Comparison of ENCODE assay signal across 8 cellular contexts in the genomic region with DNA sequence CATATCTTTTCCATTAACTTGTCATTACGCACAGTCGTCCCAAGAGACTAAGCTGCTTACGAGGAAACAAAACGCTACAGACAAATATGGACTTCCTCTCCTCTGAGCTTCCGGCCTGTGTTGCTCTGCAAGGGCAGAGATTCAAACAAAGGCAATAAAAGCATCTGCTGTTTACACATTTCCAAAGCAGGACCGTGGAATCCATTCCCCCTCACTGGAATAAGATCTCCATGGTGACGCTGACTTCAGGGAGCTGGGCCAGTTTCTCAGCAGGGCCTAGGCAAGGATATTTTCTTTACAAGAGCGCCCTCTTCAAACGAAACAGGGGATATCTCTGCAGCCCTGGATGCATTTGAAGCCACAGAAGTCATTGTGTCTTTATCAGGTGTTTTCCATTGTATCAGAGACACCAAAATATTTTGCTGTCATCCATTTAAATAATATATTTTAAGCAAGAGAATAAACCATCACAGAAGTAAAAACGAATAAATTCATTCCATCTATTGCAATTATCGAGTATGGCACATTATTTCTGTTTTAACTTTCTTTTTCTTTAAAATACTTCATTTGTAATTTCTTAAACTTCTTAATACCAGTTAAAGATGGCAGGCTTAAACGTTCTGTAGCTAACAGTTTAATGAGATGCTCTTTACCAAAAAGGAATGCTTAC.
DNase-seq lines count a peak whose midpoint lies in the region; ATAC-seq, FAIRE-seq and TF ChIP-seq lines count a peak whose summit lies in the region.

No MANE protein-coding gene starts in this region.

- H3K36me3 ChIP-seq in IMR-90 (ENCODE audit: control insufficient read depth, insufficient read depth, low read length) (no peaks in the 10 kb centered on the region), PC-3 (ENCODE audit: low read depth, low read length) (no peaks in the 10 kb centered on the region), endothelial cell of umbilical vein (ENCODE audit: control insufficient read depth in 2 of 2, extremely low read depth in 1 of 2, insufficient read depth in 2 of 2, low read length in 2 of 2) (no peaks in the 10 kb centered on the region), mesenchymal stem cell (ENCODE audit: control insufficient read depth in 1 of 2, insufficient read depth in 2 of 2, low read depth in 1 of 2, low read length in 2 of 2) (no peaks in the 10 kb centered on the region)

- H3K23ac ChIP-seq in IMR-90 (ENCODE audit: low read depth, low read length): no peak overlapping the region
- no peak overlapping the region for H3K23ac ChIP-seq in mesenchymal stem cell (ENCODE audit: low read length in 2 of 2)

- intact Hi-C loops in IMR-90 (cut with micrococcal nuclease): loop anchor here (1.0 to 10.0 kb wide), 5 partner anchors 135 to 779 kb away; a partner anchor contains a TSS
- intact Hi-C loops in PC-3 (cut with micrococcal nuclease): no loop called here
- intact Hi-C loops in endothelial cell of umbilical vein (cut with micrococcal nuclease): loop anchor here (1.0 to 10.0 kb wide), 4 partner anchors 116 to 739 kb away; no protein-coding TSS in a partner anchor

- H3K56ac ChIP-seq in IMR-90 (ENCODE audit: extremely low read depth, insufficient read depth, low read length): no peak overlapping the region

- H3K79me1 ChIP-seq in IMR-90 (ENCODE audit: low read depth in 1 of 2, low read length in 2 of 2) (no peaks in the 10 kb centered on the region), mesenchymal stem cell (replicated peaks; ENCODE audit: low read length, poor library complexity, severe bottlenecking) (no peaks in the 10 kb centered on the region)

- WGBS in IMR-90 (ENCODE audit: extremely low coverage in 2 of 2, insufficient read length in 1 of 2), 2 experiments: 6% methylated on average over 3 of the region's 12 CpGs; no CpG with 5 or more reads in 1 of the 2 experiments
- WGBS in mesenchymal stem cell: 25% methylated on average over 8 of the region's 12 CpGs

- no peak overlapping the region for H2AK9ac ChIP-seq in IMR-90 (replicated peaks; ENCODE audit: low read depth, low read length, poor library complexity)

- no peak overlapping the region for H2AK5ac ChIP-seq in IMR-90 (ENCODE audit: low read depth, low read length)
- H2AK5ac ChIP-seq in mesenchymal stem cell (ENCODE audit: low read length, severe bottlenecking): no peak overlapping the region

- BruUV-seq in IMR-90 (replicated peaks; lab: Mats Ljungman, UMichigan) (no TSS peak), PC-3 (replicated peaks; lab: Mats Ljungman, UMichigan) (no TSS peak), endothelial cell of umbilical vein (replicated peaks; lab: Mats Ljungman, UMichigan) (no TSS peak)

- CTCF ChIA-PET in IMR-90 (lab: Yijun Ruan, JAX): interaction anchor here (0.6 to 1.6 kb wide), 7 partner anchors 9 to 323 kb away, joined by 3 to 9 read pairs (median 3); no protein-coding TSS in a partner anchor
- CTCF ChIA-PET in PC-3 (lab: Charles Lee): interaction anchor here (0.6 to 1.1 kb wide), 4 partner anchors 53 to 446 kb away, joined by 3 to 5 read pairs (median 4); no protein-coding TSS in a partner anchor
- CTCF ChIA-PET in endothelial cell of umbilical vein (lab: Charles Lee): interaction anchor here (0.8 to 3.0 kb wide), 20 partner anchors 9 to 790 kb away, joined by 3 to 37 read pairs (median 5); no protein-coding TSS in a partner anchor

- H2AFZ ChIP-seq in IMR-90 (replicated peaks; ENCODE audit: low read length, poor library complexity) (peak overlapping the region; percentile 56), PC-3 (ENCODE audit: low read length) (no peak overlapping the region), endothelial cell of umbilical vein (ENCODE audit: low read depth, low read length) (peak overlapping the region; percentile 71), mesenchymal stem cell (ENCODE audit: low read depth, low read length) (no peak overlapping the region)

- H2BK12ac ChIP-seq in mesenchymal stem cell (ENCODE audit: low read length in 2 of 2): no peak overlapping the region

- H3K9me2 ChIP-seq in PC-3 (replicated peaks; ENCODE audit: low read length): 0 out of 2 replicates have a peak, but pooled peaks cover 3% of the 10 kb centered on the region

- H3K18ac ChIP-seq in IMR-90 (ENCODE audit: low read depth, low read length) (no peak overlapping the region), mesenchymal stem cell (ENCODE audit: low read depth in 1 of 2, low read length in 2 of 2) (no peak overlapping the region)

- H3K27me3 ChIP-seq in IMR-90 (ENCODE audit: control insufficient read depth, insufficient read depth, low read length) (no peaks in the 10 kb centered on the region; the same call in 1 of the 2 replicates), PC-3 (ENCODE audit: low read length) (no peaks in the 10 kb centered on the region), endothelial cell of umbilical vein (ENCODE audit: control insufficient read depth in 2 of 2, insufficient read depth in 2 of 2, low read length in 2 of 2) (no peaks in the 10 kb centered on the region), mesenchymal stem cell (ENCODE audit: control insufficient read depth in 1 of 2, insufficient read depth in 1 of 2, low read length in 2 of 2) (no peaks in the 10 kb centered on the region)

- H3K14ac ChIP-seq in IMR-90 (replicated peaks; ENCODE audit: low read depth, low read length): no peak overlapping the region
- H3K14ac ChIP-seq in mesenchymal stem cell (ENCODE audit: low read length in 2 of 2): no peak overlapping the region

- H3K9ac ChIP-seq in IMR-90 (ENCODE audit: low read depth, low read length) (no peak overlapping the region), PC-3 (ENCODE audit: low read length) (no peak overlapping the region), endothelial cell of umbilical vein (replicated peaks; ENCODE audit: extremely low read depth, insufficient read depth, low read length) (no peak overlapping the region), mesenchymal stem cell (ENCODE audit: low read length) (peak overlapping the region; percentile 76)

- H2BK20ac ChIP-seq in IMR-90 (ENCODE audit: low read depth, low read length): no peak overlapping the region

- TF ChIP-seq POLR2A in IMR-90 (IDR thresholded peaks at IDR 0.05; ENCODE audit: low read depth, low read length): no peak
- no peak for TF ChIP-seq POLR2A in endothelial cell of umbilical vein (IDR thresholded peaks at IDR 0.05; ENCODE audit: low read depth, low read length)

- H2BK15ac ChIP-seq in IMR-90 (ENCODE audit: low read depth, low read length) (no peak overlapping the region), mesenchymal stem cell (ENCODE audit: low read depth, poor library complexity, severe bottlenecking) (no peak overlapping the region)

- POLR2A ChIA-PET in IMR-90 (lab: Charles Lee; ENCODE audit: unreplicated experiment): interaction anchor here (0.6 kb wide), 1 partner anchor 1873 kb away, joined by 3 read pairs; no protein-coding TSS in a partner anchor
- POLR2A ChIA-PET in PC-3 (lab: Charles Lee; ENCODE audit: unreplicated experiment): interaction anchor here (0.6 kb wide), 1 partner anchor 61 kb away, joined by 3 read pairs; no protein-coding TSS in a partner anchor
- POLR2A ChIA-PET in endothelial cell of umbilical vein (lab: Charles Lee): no interaction called here

- H4K20me1 ChIP-seq in IMR-90 (ENCODE audit: insufficient read depth, low read length) (no peaks in the 10 kb centered on the region), PC-3 (ENCODE audit: low read length) (no peaks in the 10 kb centered on the region), endothelial cell of umbilical vein (replicated peaks; ENCODE audit: control insufficient read depth, extremely low read depth, insufficient read depth, low read length) (no peaks in the 10 kb centered on the region)

- H4K5ac ChIP-seq in IMR-90 (ENCODE audit: low read depth, low read length): no peak overlapping the region

- H3K9me3 ChIP-seq in IMR-90 (ENCODE audit: control insufficient read depth, insufficient read depth, low read length) (no peaks in the 10 kb centered on the region), PC-3 (ENCODE audit: low read length) (no peaks in the 10 kb centered on the region), endothelial cell of umbilical vein (replicated peaks; ENCODE audit: control insufficient read depth, insufficient read depth, low read length) (no peaks in the 10 kb centered on the region), mesenchymal stem cell (ENCODE audit: control insufficient read depth, low read length) (no peaks in the 10 kb centered on the region)

- dilution Hi-C loops in IMR-90 (cut with HindIII; ENCODE audit: low sequenced_read_pairs, unreplicated experiment): no loop called here
- dilution Hi-C loops in endothelial cell of umbilical vein (cut with MboI; ENCODE audit: extremely low pct_ligation_motif_present, low sequenced_read_pairs): no loop called here

- FAIRE-seq in endothelial cell of umbilical vein (lab: Jason Lieb, UNC): peak; percentile 85

- H3K9me1 ChIP-seq in IMR-90 (ENCODE audit: insufficient read depth, low read length) (no peaks in the 10 kb centered on the region), endothelial cell of umbilical vein (replicated peaks; ENCODE audit: control insufficient read depth, extremely low read depth, insufficient read depth, low read length) (no peaks in the 10 kb centered on the region)

- peak; percentile 98 for ATAC-seq in IMR-90 (ENCODE audit: low read depth)
- peak; percentile 83 for ATAC-seq in PC-3
- no peak for ATAC-seq in GM18520 (IDR thresholded peaks at IDR 0.05; ENCODE audit: unreplicated experiment)
- no peak for ATAC-seq in GM21515 (IDR thresholded peaks at IDR 0.05; ENCODE audit: unreplicated experiment)
- no peak for ATAC-seq in GM19455 (IDR thresholded peaks at IDR 0.05; ENCODE audit: unreplicated experiment)

- H2BK5ac ChIP-seq in IMR-90 (ENCODE audit: low read depth, low read length, poor library complexity, severe bottlenecking) (no peak overlapping the region), mesenchymal stem cell (ENCODE audit: low read depth, low read length, poor library complexity, severe bottlenecking) (no peak overlapping the region)

- TF ChIP-seq CTCF in IMR-90 (conservative IDR thresholded peaks at IDR 0.05; ENCODE audit: low read depth, low read length): peak; percentile 82
- peak; percentile 80 for TF ChIP-seq CTCF in PC-3 (conservative IDR thresholded peaks at IDR 0.05; ENCODE audit: low read depth, low read length)
- TF ChIP-seq CTCF in endothelial cell of umbilical vein (IDR thresholded peaks at IDR 0.05; ENCODE audit: extremely low read depth in 1 of 2, insufficient read depth in 1 of 2, low read depth in 1 of 2, low read length in 2 of 2): peak; percentile 54 to 57

- H3K27ac ChIP-seq in IMR-90 (ENCODE audit: insufficient read depth, low read length): no peak overlapping the region
- H3K27ac ChIP-seq in PC-3 (ENCODE audit: low read length): no peak overlapping the region
- H3K27ac ChIP-seq in endothelial cell of umbilical vein (ENCODE audit: insufficient read depth, low read depth, low read length): no peak overlapping the region
- H3K27ac ChIP-seq in mesenchymal stem cell (ENCODE audit: low read length, poor library complexity, severe bottlenecking): no peak overlapping the region

- peak; percentile 77 for TF ChIP-seq RAD21 in IMR-90 (IDR thresholded peaks at IDR 0.05; ENCODE audit: low read length)

- H3K4me3 ChIP-seq in IMR-90 (ENCODE audit: insufficient read depth, low read depth, low read length) (no peak overlapping the region), PC-3 (ENCODE audit: low read length) (0 out of 2 replicates have a peak overlapping the region, but pooled peaks have one; percentile 47), endothelial cell of umbilical vein (replicated peaks in 1 of 3; ENCODE audit: insufficient read depth in 1 of 3, low read depth in 1 of 3, low read length in 3 of 3) (no peak overlapping the region), mesenchymal stem cell (ENCODE audit: insufficient read depth in 1 of 2, low read depth in 1 of 2, low read length in 2 of 2) (peak overlapping the region in 1 of 2 experiments; percentile 44)

- H3K4me1 ChIP-seq in IMR-90 (ENCODE audit: control insufficient read depth, insufficient read depth, low read length) (no peaks in the 10 kb centered on the region), PC-3 (ENCODE audit: insufficient read depth, low read length) (peaks cover 12% of the 10 kb centered on the region; the same call in 1 of the 2 replicates), endothelial cell of umbilical vein (ENCODE audit: control insufficient read depth, extremely low read depth, insufficient read depth, low read length) (no peaks in the 10 kb centered on the region), mesenchymal stem cell (ENCODE audit: control insufficient read depth, insufficient read depth, low read depth, low read length) (no peaks in the 10 kb centered on the region)

- peak; percentile 93 for DNase-seq in DMS79 treated with DMSO at 0.1 percent for 48 hours (lab: John Stamatoyannopoulos, UW)
- peak; percentile 94 for DNase-seq in IMR-90
- peak; percentile 76 for DNase-seq in PC-3
- DNase-seq in endothelial cell of umbilical vein (ENCODE audit: low read depth, low spot score): peak; percentile 79
- peak; percentile 63 for DNase-seq in mesenchymal stem cell

- in situ Hi-C loops in IMR-90 (cut with MboI; ENCODE audit: low sequenced_read_pairs): loop anchor here (10.0 to 25.0 kb wide), 3 partner anchors 229 to 741 kb away; no protein-coding TSS in a partner anchor

- H3K4ac ChIP-seq in IMR-90 (ENCODE audit: low read depth, low read length): no peak overlapping the region
- H3K4ac ChIP-seq in mesenchymal stem cell (ENCODE audit: low read depth in 1 of 2, low read length in 2 of 2): no peak overlapping the region

- no peaks in the 10 kb centered on the region for H3K79me2 ChIP-seq in PC-3 (ENCODE audit: low read length)
- no peaks in the 10 kb centered on the region for H3K79me2 ChIP-seq in endothelial cell of umbilical vein (ENCODE audit: control insufficient read depth, insufficient read depth, low read length)

- no peak overlapping the region for H4K8ac ChIP-seq in IMR-90 (ENCODE audit: low read depth in 2 of 2, low read length in 2 of 2)
- H4K8ac ChIP-seq in mesenchymal stem cell (ENCODE audit: low read length): no peak overlapping the region

- no peak overlapping the region for H2BK120ac ChIP-seq in IMR-90 (ENCODE audit: low read depth, low read length)
- H2BK120ac ChIP-seq in mesenchymal stem cell (ENCODE audit: low read depth, low read length): no peak overlapping the region

- H4K91ac ChIP-seq in IMR-90 (ENCODE audit: insufficient read depth, low read depth, low read length) (no peak overlapping the region), mesenchymal stem cell (ENCODE audit: low read length) (no peak overlapping the region)

- no peaks in the 10 kb centered on the region for H3F3A ChIP-seq in PC-3 (ENCODE audit: low read length, unreplicated experiment)

- H3K4me2 ChIP-seq in IMR-90 (ENCODE audit: low read depth, low read length): peak overlapping the region; percentile 19; the same call in 1 of the 2 replicates
- H3K4me2 ChIP-seq in PC-3 (ENCODE audit: low read length): peak overlapping the region; percentile 66
- H3K4me2 ChIP-seq in endothelial cell of umbilical vein (ENCODE audit: insufficient read depth, low read length): peak overlapping the region; percentile 65
- no peak overlapping the region for H3K4me2 ChIP-seq in mesenchymal stem cell (ENCODE audit: low read length, poor library complexity, severe bottlenecking)

Comparison
In these comparisons a context has a peak if more than half of its experiments do, and no peak if none do; other contexts are left out.
1. ATAC-seq: peak in IMR-90 (single experiment) and PC-3 (single experiment); none in GM18520 (single experiment), GM21515 (single experiment) and GM19455 (single experiment).
2. H2AFZ ChIP-seq: peak in IMR-90 (single experiment) and endothelial cell of umbilical vein (single experiment); none in PC-3 (single experiment) and mesenchymal stem cell (single experiment).
3. Peak in every context shown above with its lines, with median percentiles within 50 percentile points of each other: DNase-seq and CTCF ChIP-seq.